In the genomic region with DNA sequence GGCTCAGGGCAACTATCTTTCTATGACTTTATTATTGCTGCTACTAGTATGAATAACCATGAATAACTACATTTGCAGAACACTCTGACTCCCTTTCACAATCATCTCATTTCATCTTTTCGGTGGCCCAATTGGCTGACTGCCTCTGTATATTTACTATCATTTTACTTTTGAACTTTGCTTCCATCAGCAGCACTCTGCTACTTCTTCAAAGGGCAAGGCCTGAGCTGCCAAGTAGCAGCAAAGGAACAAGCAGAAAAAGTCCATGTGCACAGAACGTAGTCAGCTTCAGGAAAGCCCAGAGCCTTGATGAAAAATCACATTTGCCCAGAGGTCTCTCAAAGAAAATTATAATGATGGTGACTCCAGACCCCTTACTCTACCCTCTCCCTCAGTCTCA, we compare ENCODE assay signal across 22 cellular contexts.
DNase-seq lines count a peak whose midpoint lies in the region; ATAC-seq, FAIRE-seq and TF ChIP-seq lines count a peak whose summit lies in the region.
"Had no signal": no experiment of that assay in that cellular context is flagged by ENCODE, and none has a peak within 500 bp of the region (broad histone marks: within the 10 kb centered on the region; RNA-seq: fewer than 3 reads in every experiment).

No MANE protein-coding gene starts in this region.

- TF ChIP-seq POLR2A in H1 (IDR thresholded peaks at IDR 0.05; ENCODE audit: control extremely low read depth in 1 of 2, low read depth in 2 of 2, low read length in 2 of 2) (no peak), right lobe of liver (IDR thresholded peaks at IDR 0.05) (no peak)

- intact Hi-C loops in right lobe of liver (cut with DNase I) (no loop called here), aorta (cut with DNase I) (no loop called here)

- H3K9me3 ChIP-seq in H1 (ENCODE audit: insufficient read depth in 2 of 2, low read depth in 1 of 2, low read length in 1 of 2) (0 out of 4 replicates have a peak, but pooled peaks cover 0 to 3% of the 10 kb centered on the region in 2 experiments), keratinocyte (ENCODE audit: control insufficient read depth, low read depth, low read length) (no peaks in the 10 kb centered on the region), right lobe of liver (no peaks in the 10 kb centered on the region), aorta (ENCODE audit: control insufficient read depth, low read length) (no peaks in the 10 kb centered on the region)
- H3K9me3 ChIP-seq: BE2C had no signal

- no peak overlapping the region for H3K4ac ChIP-seq in H1 (replicated peaks; ENCODE audit: insufficient read length, low read depth, low read length)

- H4K8ac ChIP-seq in H1 (ENCODE audit: extremely low read depth, insufficient read depth, low read length) = no peak overlapping the region

- H2BK20ac ChIP-seq in H1 (ENCODE audit: low read length) = 0 out of 2 replicates have a peak overlapping the region, but pooled peaks have one; percentile 49

- no peak overlapping the region for H4K5ac ChIP-seq in H1 (ENCODE audit: insufficient read length, low read depth, low read length)

- no peaks in the 10 kb centered on the region for H3K23me2 ChIP-seq in H1 (ENCODE audit: low read depth, low read length)

- no peaks in the 10 kb centered on the region for H3K9me1 ChIP-seq in keratinocyte (ENCODE audit: control insufficient read depth, extremely low read depth, insufficient read depth, low read length)

- H2AK5ac ChIP-seq in H1 (ENCODE audit: low read depth, low read length) = no peak overlapping the region

- no peak overlapping the region for H2AFZ ChIP-seq in H1 (ENCODE audit: low read length)
- peak overlapping the region; percentile 44 for H2AFZ ChIP-seq in keratinocyte (ENCODE audit: control insufficient read depth, low read length)
- H2AFZ ChIP-seq: GM23338 had no signal

- no peaks in the 10 kb centered on the region for H3K27me3 ChIP-seq in H1 (replicated peaks in 1 of 4; ENCODE audit: control insufficient read depth in 3 of 4, extremely low read depth in 1 of 4, insufficient read depth in 3 of 4, low read length in 3 of 4)
- H3K27me3 ChIP-seq in keratinocyte (ENCODE audit: control insufficient read depth, extremely low read depth, insufficient read depth, low read length) = no peaks in the 10 kb centered on the region
- no peaks in the 10 kb centered on the region for H3K27me3 ChIP-seq in right lobe of liver
- H3K27me3 ChIP-seq in aorta (ENCODE audit: control insufficient read depth in 1 of 2, insufficient read depth in 2 of 2, low read length in 1 of 2) = no peaks in the 10 kb centered on the region
- H3K27me3 ChIP-seq: BE2C had no signal

- H3K9ac ChIP-seq in H1 (replicated peaks in 1 of 4; ENCODE audit: extremely low read depth in 1 of 4, low read depth in 3 of 4, low read length in 3 of 4) = no peak overlapping the region
- no peak overlapping the region for H3K9ac ChIP-seq in keratinocyte (ENCODE audit: control insufficient read depth, extremely low read depth, insufficient read depth, low read length)

- no peak for DNase-seq in H1 (ENCODE audit: low read depth in 1 of 2, low spot score in 2 of 2)
- no peak for DNase-seq in keratinocyte (ENCODE audit: low read depth, low spot score)
- peak in 1 of 3 donors; percentile 55 for DNase-seq in right lobe of liver
- no peak for DNase-seq in dedifferentiated amniotic fluid mesenchymal stem cell (ENCODE audit: extremely low spot score)
- no peak for DNase-seq in aorta
- DNase-seq: ACHN; BE2C; C1 segment of cervical spinal cord; CD4-positive, CD25-positive, alpha-beta regulatory T cell; CD8-positive, alpha-beta memory T cell; COR-L47; DMS 273 treated with DMSO at 0.1 percent for 48 hours; DMS53; DND-41; EL; H7; HFFc6 had no signal

- CTCF ChIA-PET in H1 (lab: Charles Lee; ENCODE audit: partially characterized antibody) = no interaction called here

- H3K4me2 ChIP-seq in H1 (ENCODE audit: insufficient read depth in 1 of 2, low read depth in 2 of 2, low read length in 2 of 2) (no peak overlapping the region), keratinocyte (ENCODE audit: control insufficient read depth, extremely low read depth, insufficient read depth, low read depth, low read length) (no peak overlapping the region)
- H3K4me2 ChIP-seq: GM23338 had no signal

- H3K14ac ChIP-seq in H1 (ENCODE audit: insufficient read length) = no peak overlapping the region

- POLR2A ChIA-PET in H1 (lab: Charles Lee; ENCODE audit: partially characterized antibody) = no interaction called here

- H3K4me1 ChIP-seq in H1 (replicated peaks in 1 of 4; ENCODE audit: control insufficient read depth in 3 of 4, insufficient read depth in 4 of 4, low read length in 3 of 4) (peaks cover 0 to 3% (median 0%) of the 10 kb centered on the region in 4 experiments; a peak in 2 of 7 replicates), keratinocyte (ENCODE audit: control insufficient read depth, extremely low read depth, insufficient read depth, low read length) (peaks cover 10% of the 10 kb centered on the region), right lobe of liver (peaks cover 0 to 13% (median 0%) of the 10 kb centered on the region in 4 donors), aorta (ENCODE audit: control insufficient read depth in 1 of 2, insufficient read depth in 2 of 2, low read length in 2 of 2) (no peaks in the 10 kb centered on the region)
- H3K4me1 ChIP-seq: BE2C had no signal

- H3K23ac ChIP-seq in H1 (ENCODE audit: insufficient read length) = no peak overlapping the region

- H3K27ac ChIP-seq in H1 (ENCODE audit: low read depth, low read length) (no peak overlapping the region), keratinocyte (ENCODE audit: control insufficient read depth, insufficient read depth, low read length) (no peak overlapping the region), right lobe of liver (no peak overlapping the region), aorta (ENCODE audit: low read depth in 1 of 2, low read length in 2 of 2) (no peak overlapping the region)

- no peaks in the 10 kb centered on the region for H3K79me1 ChIP-seq in H1 (ENCODE audit: low read depth, low read length)

- no peak overlapping the region for H4K91ac ChIP-seq in H1 (replicated peaks; ENCODE audit: insufficient read length, low read length)

- H4K20me1 ChIP-seq in H1 (replicated peaks in 1 of 2; ENCODE audit: control insufficient read depth in 1 of 2, insufficient read depth in 2 of 2, low read length in 2 of 2) = no peaks in the 10 kb centered on the region
- no peaks in the 10 kb centered on the region for H4K20me1 ChIP-seq in keratinocyte (ENCODE audit: control insufficient read depth, extremely low read depth, insufficient read depth, low read length)

- ATAC-seq in right lobe of liver (peak in 3 of 4 donors; percentile 53 to 88 (median 81)), GM19035 (IDR thresholded peaks at IDR 0.05; ENCODE audit: unreplicated experiment) (no peak), aorta (ENCODE audit: low FRiP score) (no peak)
- ATAC-seq: GM12878, GM23338, HCT116 had no signal

- no peaks in the 10 kb centered on the region for H3K79me2 ChIP-seq in H1 (ENCODE audit: control insufficient read depth in 1 of 2, insufficient read depth in 2 of 2, low read length in 2 of 2)
- H3K79me2 ChIP-seq in keratinocyte (ENCODE audit: control insufficient read depth, insufficient read depth, low read length) = no peaks in the 10 kb centered on the region

- H3K18ac ChIP-seq in H1 (ENCODE audit: extremely low read depth, low read length) = no peak overlapping the region

- H2BK12ac ChIP-seq in H1 (ENCODE audit: low read depth, low read length) = no peak overlapping the region

- TF ChIP-seq CTCF in H1 (IDR thresholded peaks at IDR 0.05; ENCODE audit: control extremely low read depth in 1 of 3, insufficient read depth in 1 of 3, low read depth in 1 of 3, low read length in 3 of 3) (no peak), keratinocyte (optimal IDR thresholded peaks at IDR 0.05 in 1 of 3, IDR thresholded peaks at IDR 0.05 in 1 of 3, conservative IDR thresholded peaks at IDR 0.05 in 1 of 3; ENCODE audit: extremely low read depth in 1 of 3, insufficient read depth in 2 of 3, low read length in 3 of 3) (no peak), right lobe of liver (IDR thresholded peaks at IDR 0.05) (no peak)

- H3K4me3 ChIP-seq in H1 (ENCODE audit: extremely low read depth in 1 of 4, insufficient read depth in 2 of 4, low read depth in 3 of 4, low read length in 4 of 4) (no peak overlapping the region), keratinocyte (ENCODE audit: control insufficient read depth in 2 of 3, extremely low read depth in 1 of 3, insufficient read depth in 2 of 3, low read depth in 1 of 3, low read length in 3 of 3) (no peak overlapping the region), right lobe of liver (no peak overlapping the region), aorta (ENCODE audit: low read length in 2 of 2) (no peak overlapping the region)
- H3K4me3 ChIP-seq: GM12878, GM23338 had no signal

- H2BK15ac ChIP-seq in H1 (ENCODE audit: low read length) = no peak overlapping the region

- TF ChIP-seq EP300 in H1 (IDR thresholded peaks at IDR 0.05; ENCODE audit: borderline replicate concordance in 1 of 2, low read depth in 2 of 2, low read length in 2 of 2) = no peak

- H3K56ac ChIP-seq in H1 (replicated peaks; ENCODE audit: insufficient read length, low read depth, low read length) = no peak overlapping the region

- dilution Hi-C loops in keratinocyte (cut with MboI; ENCODE audit: extremely low pct_ligation_motif_present, low sequenced_read_pairs) = no loop called here

- WGBS in H1 (ENCODE audit: extremely low coverage in 1 of 2, insufficient coverage in 1 of 2, insufficient read length in 1 of 2, insufficient replicate concordance in 2 of 2, low coverage in 1 of 2, low lambda C conversion rate in 2 of 2, missing lambda C conversion rate in 1 of 2), 2 experiments = 86% methylated on average over 2 of the region's 2 CpGs; no CpG with 5 or more reads in 1 of the 2 experiments
- 17% methylated on average over 2 of the region's 2 CpGs for WGBS in right lobe of liver (ENCODE audit: insufficient coverage, low coverage, low lambda C conversion rate, missing lambda C conversion rate)
- WGBS in aorta, 2 donors = 83 to 86% methylated on average over 2 of the region's 2 CpGs

- no peak for FAIRE-seq in H1 (lab: Jason Lieb, UNC)
- no peak for FAIRE-seq in keratinocyte (lab: Jason Lieb, UNC)
- FAIRE-seq: A204.1, GM12878 had no signal

- H3K36me3 ChIP-seq in H1 (ENCODE audit: control insufficient read depth in 2 of 4, insufficient read depth in 4 of 4, low read length in 3 of 4) (no peaks in the 10 kb centered on the region), keratinocyte (ENCODE audit: control insufficient read depth in 2 of 2, extremely low read depth in 1 of 2, insufficient read depth in 2 of 2, low read length in 2 of 2) (no peaks in the 10 kb centered on the region), right lobe of liver (no peaks in the 10 kb centered on the region), aorta (ENCODE audit: control insufficient read depth in 1 of 2, insufficient read depth in 2 of 2, low read length in 1 of 2) (no peaks in the 10 kb centered on the region)
- H3K36me3 ChIP-seq: BE2C had no signal

- H2BK120ac ChIP-seq in H1 (replicated peaks; ENCODE audit: low read depth, low read length) = no peak overlapping the region

- no peak for TF ChIP-seq RAD21 in H1 (IDR thresholded peaks at IDR 0.05 in 1 of 2, conservative IDR thresholded peaks at IDR 0.05 in 1 of 2; ENCODE audit: low read depth in 2 of 2, low read length in 2 of 2)

- no peak overlapping the region for H2BK5ac ChIP-seq in H1 (ENCODE audit: low read depth, low read length)

TF ChIP-seq in H1, 55 proteins besides CTCF, POLR2A, EP300 and RAD21 (continues in another document):
- TF ChIP-seq BACH1 (IDR thresholded peaks at IDR 0.05; ENCODE audit: low read length) = no peak

Comparison
In these comparisons a context has a peak if more than half of its experiments do, and no peak if none do; other contexts are left out.
1. ATAC-seq: peak in right lobe of liver (3 of 4); none in GM19035 (single experiment) and aorta (single experiment).